17 cellular contexts compared by ENCODE assay signal in the genomic region with DNA sequence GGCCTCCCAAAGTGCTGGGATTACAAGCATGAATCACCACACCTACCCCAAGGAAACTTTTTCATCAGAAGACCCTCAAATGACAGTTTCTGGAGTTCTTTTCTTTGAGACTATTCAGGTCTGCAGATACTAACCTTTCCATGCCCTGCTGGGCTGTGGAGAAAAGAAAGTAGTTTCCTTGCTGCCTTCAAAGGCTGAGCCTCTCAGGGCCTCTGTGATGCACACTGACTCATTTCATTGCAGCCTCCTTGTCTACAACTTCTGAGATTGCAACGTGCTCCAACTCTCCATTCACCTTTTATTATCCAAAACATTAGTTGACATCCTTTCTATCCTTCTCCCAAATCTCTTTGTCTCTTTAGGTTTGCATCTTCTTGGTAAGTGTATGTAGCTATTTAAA. TPM values are rescaled to one million over a fixed set of nuclear protein-coding genes. Genes with fewer than 3 reads are reported as not detected.
DNase-seq lines count a peak whose midpoint lies in the region; ATAC-seq and TF ChIP-seq lines count a peak whose summit lies in the region.
"Had no signal": no experiment of that assay in that cellular context is flagged by ENCODE, and none has a peak within 500 bp of the region (broad histone marks: within the 10 kb centered on the region; RNA-seq: fewer than 3 reads in every experiment).

No MANE protein-coding gene starts in this region.

- peak; percentile 32 for ATAC-seq in GM18868 (IDR thresholded peaks at IDR 0.05; ENCODE audit: unreplicated experiment)
- peak; percentile 97 for ATAC-seq in activated T-helper 17 cell treated with anti-CD3 and anti-CD28 coated beads, Interleukin-2, amount 50 U/mL, for 72 hours (replicated peaks)
- ATAC-seq: Panc1 had no signal

- H3K27me3 ChIP-seq in MG63 (no peaks in the 10 kb centered on the region), adrenal gland (no peaks in the 10 kb centered on the region)
- H3K27me3 ChIP-seq: right atrium auricular region had no signal

- 47 to 64% (median 58%) methylated on average over 1 of the region's 1 CpG for WGBS in adrenal gland, 4 donors

- no peak for TF ChIP-seq CTCF in adrenal gland (IDR thresholded peaks at IDR 0.05)

- H3K36me3 ChIP-seq in MG63 (no peaks in the 10 kb centered on the region), adrenal gland (replicated peaks in 1 of 2) (no peaks in the 10 kb centered on the region)
- H3K36me3 ChIP-seq: right atrium auricular region had no signal

- peak overlapping the region; percentile 31 for H3K4me3 Mint-ChIP-seq in activated T-helper 17 cell treated with anti-CD3 and anti-CD28 coated beads, Interleukin-2, amount 50 U/mL, for 72 hours
- H3K4me3 Mint-ChIP-seq: dendritic cell treated with granulocyte-macrophage colony-stimulating factor and Interleukin-4, amounts not matched to agents 40 ng/mL and 50 ng/mL, for 4 days; nephron progenitor cell had no signal

- H3K9me3 ChIP-seq in MG63 (no peaks in the 10 kb centered on the region; the same call in 1 of the 2 replicates), adrenal gland (replicated peaks in 1 of 3) (no peaks in the 10 kb centered on the region)
- H3K9me3 ChIP-seq: right atrium auricular region had no signal

- no peaks in the 10 kb centered on the region for H3K27me3 Mint-ChIP-seq in activated T-helper 17 cell treated with anti-CD3 and anti-CD28 coated beads, Interleukin-2, amount 50 U/mL, for 72 hours
- H3K27me3 Mint-ChIP-seq: dendritic cell treated with granulocyte-macrophage colony-stimulating factor and Interleukin-4, amounts not matched to agents 40 ng/mL and 50 ng/mL, for 4 days had no signal

- H3K4me3 ChIP-seq in MG63 (no peak overlapping the region), adrenal gland (no peak overlapping the region)
- H3K4me3 ChIP-seq: right atrium auricular region had no signal

- H3K9me3 Mint-ChIP-seq in activated T-helper 17 cell treated with anti-CD3 and anti-CD28 coated beads, Interleukin-2, amount 50 U/mL, for 72 hours: no peaks in the 10 kb centered on the region
- H3K9me3 Mint-ChIP-seq: dendritic cell treated with granulocyte-macrophage colony-stimulating factor and Interleukin-4, amounts not matched to agents 40 ng/mL and 50 ng/mL, for 4 days; nephron progenitor cell had no signal

- intact Hi-C loops in adrenal gland (cut with DNase I): no loop called here

- peak overlapping the region; percentile 9 for H3K27ac Mint-ChIP-seq in activated T-helper 17 cell treated with anti-CD3 and anti-CD28 coated beads, Interleukin-2, amount 50 U/mL, for 72 hours
- H3K27ac Mint-ChIP-seq: dendritic cell treated with granulocyte-macrophage colony-stimulating factor and Interleukin-4, amounts not matched to agents 40 ng/mL and 50 ng/mL, for 4 days; nephron progenitor cell had no signal

- H3K36me3 Mint-ChIP-seq in activated T-helper 17 cell treated with anti-CD3 and anti-CD28 coated beads, Interleukin-2, amount 50 U/mL, for 72 hours (ENCODE audit: low read depth): no peaks in the 10 kb centered on the region

- peaks cover 28% of the 10 kb centered on the region for H3K4me1 Mint-ChIP-seq in activated T-helper 17 cell treated with anti-CD3 and anti-CD28 coated beads, Interleukin-2, amount 50 U/mL, for 72 hours
- H3K4me1 Mint-ChIP-seq: nephron progenitor cell had no signal

- DNase-seq in MG63 (peak; percentile 4), iris pigment epithelial cell (ENCODE audit: low read depth) (peak; percentile 15), adrenal gland (no peak), midbrain (lab: John Stamatoyannopoulos, UW) (no peak), cerebellar cortex (ENCODE audit: low spot score) (no peak), NCI-H146 treated with DMSO at 0.1 percent for 48 hours (lab: John Stamatoyannopoulos, UW; ENCODE audit: unreplicated experiment) (no peak)
- DNase-seq: activated CD8-positive, alpha-beta memory T cell treated with anti-CD3 and anti-CD28 coated beads for 24 hours; amygdala; NCI-H1417; nephron progenitor cell; stimulated activated naive CD4-positive, alpha-beta T cell treated with Interleukin-2 at 50 U/mL for 16 hours had no signal

- no peak overlapping the region for H3K27ac ChIP-seq in adrenal gland
- H3K27ac ChIP-seq: right atrium auricular region had no signal

- H3K4me1 ChIP-seq in adrenal gland (replicated peaks in 1 of 2): no peaks in the 10 kb centered on the region
- H3K4me1 ChIP-seq: right atrium auricular region had no signal

- no peak for TF ChIP-seq POLR2A in adrenal gland (IDR thresholded peaks at IDR 0.05)

RNA-seq across cellular contexts. Expression of gene SAMSN1, which starts 8.8 kb away (rescaled TPM):
- total RNA-seq in MG63 (2014; rRNA removed; shearing (Covaris generic); ENCODE audit: low replicate concordance): not detected in 2 replicates
- 10 to 100 TPM; 76.9 to 93.3 TPM for total RNA-seq in activated T-helper 17 cell treated with anti-CD3 and anti-CD28 coated beads, Interleukin-2, amount 50 U/mL, for 72 hours
- 10 to 100 TPM in 3 of 8 donors, 1 to 10 TPM in 5; 1.4 to 15.3 (median 7.8) TPM for total RNA-seq in adrenal gland
- 1 to 10 TPM; 4.0 to 7.6 (median 5.4) TPM for polyA plus RNA-seq in adrenal gland
- total RNA-seq: NCI-H460 had no signal

Comparison
In these comparisons a context has a peak if more than half of its experiments do, and no peak if none do; other contexts are left out.
1. DNase-seq: peak in MG63 (single experiment) and iris pigment epithelial cell (single experiment); none in adrenal gland (0 of 7), midbrain (single experiment), cerebellar cortex (single experiment) and NCI-H146 treated with DMSO at 0.1 percent for 48 hours (single experiment).
2. RNA of gene SAMSN1, which starts 8.8 kb away (total RNA-seq): 76.9 to 93.3 TPM in activated T-helper 17 cell treated with anti-CD3 and anti-CD28 coated beads, Interleukin-2, amount 50 U/mL, for 72 hours; 1.4 to 15.3 TPM in adrenal gland and not detected in MG63; every median in the first group is over 4 times any median in the second.